Comparison of ENCODE assay signal across 11 cellular contexts in genomic region chr17:73155410-73156165, GRCh38. TPM values are rescaled to one million over a fixed set of nuclear protein-coding genes. Genes with fewer than 3 reads are reported as not detected.
DNase-seq lines count a peak whose midpoint lies in the region; ATAC-seq and FAIRE-seq lines count a peak whose summit lies in the region.
"Had no signal": no experiment of that assay in that cellular context is flagged by ENCODE, and none has a peak within 500 bp of the region (broad histone marks: within the 10 kb centered on the region; RNA-seq: fewer than 3 reads in every experiment).

No MANE protein-coding gene starts in this region.

- peak; percentile 22 for ATAC-seq in HG03280 (IDR thresholded peaks at IDR 0.05; ENCODE audit: unreplicated experiment)
- no peak for ATAC-seq in stimulated activated memory B cell treated with anti-CD40 and anti-IgM and Interleukin-4, amounts not matched to agents 10 μg/mL and 1 μg/mL and 100 μg/mL, for 72 hours

- H2BK12ac ChIP-seq in neuronal stem cell (ENCODE audit: low read length): no peak overlapping the region

- H3K23ac ChIP-seq in neuronal stem cell (ENCODE audit: low read depth, low read length, poor library complexity): no peak overlapping the region

- no peak for DNase-seq in GM19239 (ENCODE audit: insufficient read length, low spot score)
- peak; percentile 34 for DNase-seq in SK-MEL-5 (ENCODE audit: low read depth, low spot score)
- no peak for DNase-seq in neuronal stem cell (ENCODE audit: low spot score)
- DNase-seq in activated T-cell treated with anti-CD3 and anti-CD28 coated beads, Interleukin-2, amount 50 U/mL, for 1 hour: no peak
- no peak for DNase-seq in NCI-H2029 treated with DMSO at 0.1 percent for 48 hours (lab: John Stamatoyannopoulos, UW)

- H3K9ac ChIP-seq in neuronal stem cell (ENCODE audit: low read depth, low read length, poor library complexity): no peak overlapping the region

- H3K27me3 Mint-ChIP-seq in stimulated activated memory B cell treated with anti-CD40 and anti-IgM and Interleukin-4, amounts not matched to agents 10 μg/mL and 1 μg/mL and 100 μg/mL, for 72 hours: peaks cover 52% of the 10 kb centered on the region

- no peak overlapping the region for H3K27ac ChIP-seq in neuronal stem cell (replicated peaks; ENCODE audit: low read length)

- peak; percentile 18 for FAIRE-seq in GM19239 (lab: Jason Lieb, UNC)

- H2AFZ ChIP-seq in neuronal stem cell (ENCODE audit: low read length): peak overlapping the region; percentile 85

- H2AK5ac ChIP-seq in neuronal stem cell (ENCODE audit: low read depth, low read length): peak overlapping the region; percentile 11

- H3K4me3 ChIP-seq in neuronal stem cell (ENCODE audit: low read length in 2 of 2): peak overlapping the region in 1 of 2 donors; percentile 16
- H3K4me3 ChIP-seq: HAP-1, MG63 had no signal

- no peaks in the 10 kb centered on the region for H3K9me3 ChIP-seq in neuronal stem cell (replicated peaks in 1 of 2; ENCODE audit: control insufficient read depth in 2 of 2, insufficient read depth in 1 of 2, low read depth in 1 of 2, low read length in 2 of 2)
- H3K9me3 ChIP-seq: HAP-1, MG63 had no signal

- H3K27ac Mint-ChIP-seq in stimulated activated memory B cell treated with anti-CD40 and anti-IgM and Interleukin-4, amounts not matched to agents 10 μg/mL and 1 μg/mL and 100 μg/mL, for 72 hours: no peak overlapping the region
- H3K27ac Mint-ChIP-seq: activated naive CD4-positive, alpha-beta T cell treated with anti-CD3 and anti-CD28 coated beads, Interleukin-2, amount 50 U/mL, for 72 hours had no signal

- no CpG with 5 or more reads among the region's 15 CpGs for WGBS in neuronal stem cell (ENCODE audit: extremely low coverage in 2 of 2, insufficient read length in 2 of 2, insufficient replicate concordance in 1 of 2), 2 donors

- no peak overlapping the region for H2BK15ac ChIP-seq in neuronal stem cell (ENCODE audit: low read length)

- peaks cover 33% of the 10 kb centered on the region for H3K4me1 Mint-ChIP-seq in stimulated activated memory B cell treated with anti-CD40 and anti-IgM and Interleukin-4, amounts not matched to agents 10 μg/mL and 1 μg/mL and 100 μg/mL, for 72 hours

- no peak overlapping the region for H3K4ac ChIP-seq in neuronal stem cell (ENCODE audit: low read length)

- no peak overlapping the region for H2BK120ac ChIP-seq in neuronal stem cell (ENCODE audit: low read depth, low read length)

- H3K4me1 ChIP-seq in neuronal stem cell (ENCODE audit: control insufficient read depth in 2 of 2, insufficient read depth in 1 of 2, low read depth in 1 of 2, low read length in 2 of 2): peaks cover 0 to 9% of the 10 kb centered on the region in 2 donors

- H3K36me3 ChIP-seq in neuronal stem cell (replicated peaks in 1 of 2; ENCODE audit: control insufficient read depth in 2 of 2, insufficient read depth in 2 of 2, low read length in 2 of 2): no peaks in the 10 kb centered on the region
- H3K36me3 ChIP-seq: HAP-1, MG63 had no signal

- H3K18ac ChIP-seq in neuronal stem cell (ENCODE audit: low read length): no peak overlapping the region

- no peak overlapping the region for H2BK5ac ChIP-seq in neuronal stem cell (ENCODE audit: low read length)

- in situ Hi-C loops in SK-MEL-5 (cut with HindIII; ENCODE audit: low pct_unique_long_range_greater_than_20kb, low sequenced_read_pairs): no loop called here

- peaks cover 0 to 19% (median 3%) of the 10 kb centered on the region in 3 experiments for H3K27me3 ChIP-seq in neuronal stem cell (ENCODE audit: control insufficient read depth in 3 of 3, insufficient read depth in 3 of 3, low read depth in 1 of 3, low read length in 3 of 3)
- H3K27me3 ChIP-seq: MG63 had no signal

- no peak overlapping the region for H4K8ac ChIP-seq in neuronal stem cell (ENCODE audit: low read depth, low read length)

- no peaks in the 10 kb centered on the region for H3K36me3 Mint-ChIP-seq in stimulated activated memory B cell treated with anti-CD40 and anti-IgM and Interleukin-4, amounts not matched to agents 10 μg/mL and 1 μg/mL and 100 μg/mL, for 72 hours
- H3K36me3 Mint-ChIP-seq: activated naive CD4-positive, alpha-beta T cell treated with anti-CD3 and anti-CD28 coated beads, Interleukin-2, amount 50 U/mL, for 72 hours had no signal

- H3K9me3 Mint-ChIP-seq in stimulated activated memory B cell treated with anti-CD40 and anti-IgM and Interleukin-4, amounts not matched to agents 10 μg/mL and 1 μg/mL and 100 μg/mL, for 72 hours: peaks cover 7% of the 10 kb centered on the region

- no peak overlapping the region for H4K91ac ChIP-seq in neuronal stem cell (ENCODE audit: low read depth, low read length, poor library complexity)

- no peak overlapping the region for H3K4me2 ChIP-seq in neuronal stem cell (ENCODE audit: insufficient read depth, low read length, poor library complexity, severe bottlenecking)

- H3K14ac ChIP-seq in neuronal stem cell (ENCODE audit: low read length): no peak overlapping the region

- no peak overlapping the region for H3K4me3 Mint-ChIP-seq in stimulated activated memory B cell treated with anti-CD40 and anti-IgM and Interleukin-4, amounts not matched to agents 10 μg/mL and 1 μg/mL and 100 μg/mL, for 72 hours

- no peaks in the 10 kb centered on the region for H3K79me1 ChIP-seq in neuronal stem cell (ENCODE audit: low read depth, low read length)

RNA-seq across cellular contexts. Expression of gene SSTR2, which starts 9.2 kb away (rescaled TPM):
- total RNA-seq in SK-MEL-5 (2014; rRNA removed; shearing (Covaris generic)): 0.03 and 0.08 TPM in 2 replicates
- 0.01 TPM in 1 of 2 replicates, not detected in the other for polyA plus RNA-seq in SK-MEL-5 (2015; cell fraction: cytosol; rRNA removed)
- not detected in 2 replicates for polyA plus RNA-seq in SK-MEL-5 (2015; cell fraction: nucleus; rRNA removed)
- 0.45 TPM for polyA plus RNA-seq in neuronal stem cell (2013, experiment 1 of 2)
- 0.50 TPM for polyA plus RNA-seq in neuronal stem cell (2013, experiment 2 of 2)
- total RNA-seq: epithelial cell of proximal tubule had no signal

RNA-seq across cellular contexts. Expression of gene COG1, which starts 37.3 kb away (rescaled TPM):
- 39.3 and 45.1 TPM in 2 replicates for total RNA-seq in SK-MEL-5 (2014; rRNA removed; shearing (Covaris generic))
- 33.8 and 35.7 TPM in 2 replicates for polyA plus RNA-seq in SK-MEL-5 (2015; cell fraction: cytosol; rRNA removed)
- polyA plus RNA-seq in SK-MEL-5 (2015; cell fraction: nucleus; rRNA removed): 99.3 and 141 TPM in 2 replicates
- 22.7 TPM for polyA plus RNA-seq in neuronal stem cell (2013, experiment 1 of 2)
- polyA plus RNA-seq in neuronal stem cell (2013, experiment 2 of 2): 25.4 TPM
